9 cellular contexts compared by ENCODE assay signal in genomic region chr6:21188505-21189223, GRCh38.
DNase-seq lines count a peak whose midpoint lies in the region; ATAC-seq and TF ChIP-seq lines count a peak whose summit lies in the region.
"Had no signal": no experiment of that assay in that cellular context is flagged by ENCODE, and none has a peak within 500 bp of the region (broad histone marks: within the 10 kb centered on the region; RNA-seq: fewer than 3 reads in every experiment).

No MANE protein-coding gene starts in this region.

- no peak for TF ChIP-seq CTCF in GM12865 (IDR thresholded peaks at IDR 0.05; ENCODE audit: insufficient read depth, low read depth, low read length, missing control alignments)
- TF ChIP-seq CTCF in lower leg skin (IDR thresholded peaks at IDR 0.05), result no peak

- no peak for TF ChIP-seq POLR2A in lower leg skin (IDR thresholded peaks at IDR 0.05)

- H3K4me3 ChIP-seq in GM12865 (ENCODE audit: low read depth, low read length) (no peak overlapping the region; the same call in 1 of the 2 replicates), lower leg skin (ENCODE audit: low read depth, poor library complexity, severe bottlenecking) (no peak overlapping the region)

- WGBS in lower leg skin, 2 donors, result 47 to 49% methylated on average over 9 of the region's 9 CpGs

- DNase-seq in GM12865 (ENCODE audit: low read depth) (peak; percentile 71), NCI-H2227 (lab: John Stamatoyannopoulos, UW; ENCODE audit: unreplicated experiment) (peak; percentile 22), amygdala (lab: John Stamatoyannopoulos, UW) (no peak), lower leg skin (ENCODE audit: low spot score in 2 of 2) (no peak), H4 (ENCODE audit: low spot score) (no peak), NCI-H226 (no peak)
- DNase-seq: SW 1271 had no signal

- ATAC-seq in HG02642 (IDR thresholded peaks at IDR 0.05; ENCODE audit: poor library complexity, unreplicated experiment) (peak; percentile 59), esophagus mucosa (peak; percentile 69)

- intact Hi-C loops in lower leg skin (cut with DNase I; ENCODE audit: low total_unique reads), result no loop called here

Comparison
In these comparisons a context has a peak if more than half of its experiments do, and no peak if none do; other contexts are left out.
1. DNase-seq: peak in GM12865 (single experiment) and NCI-H2227 (single experiment); none in amygdala (0 of 56), lower leg skin (0 of 2), H4 (single experiment) and NCI-H226 (single experiment).